ENCODE assay signal across 8 cellular contexts in genomic region chr19:38263696-38264485, GRCh38. TPM values are rescaled to one million over a fixed set of nuclear protein-coding genes. Genes with fewer than 3 reads are reported as not detected.
A peak's percentile ranks its signal among the peaks of the same experiment; 100 is the strongest.
DNase-seq lines count a peak whose midpoint lies in the region.

No MANE protein-coding gene starts in this region.

- DNase-seq in 8988T, result peak; percentile 84
- peak; percentile 53 for DNase-seq in GM19238 (ENCODE audit: insufficient read length, low spot score)
- DNase-seq in NCI-H2081 treated with DMSO at 0.1 percent for 48 hours (lab: John Stamatoyannopoulos, UW), result peak; percentile 68
- DNase-seq in activated CD4-positive, alpha-beta T cell treated with anti-CD3 and anti-CD28 coated beads, Interleukin-2, amount 50 U/mL, for 1 hour, result peak; percentile 77
- peak; percentile 78 for DNase-seq in effector CD8-positive, alpha-beta T cell (lab: John Stamatoyannopoulos, UW)
- peak; percentile 91 for DNase-seq in mucosa of gallbladder (ENCODE audit: low spot score)
- DNase-seq in stimulated activated CD8-positive, alpha-beta memory T cell treated with anti-CD3 and anti-CD28 coated beads, Interleukin-4, amount 100 ng/mL, for 48 hours, result peak; percentile 87
- DNase-seq in globus pallidus (ENCODE audit: low spot score), result no peak

RNA-seq across cellular contexts. Expression of gene SPINT2, which starts 0.5 kb away (rescaled TPM):
- total RNA-seq in mucosa of gallbladder, result 567 TPM

RNA-seq across cellular contexts. Expression of gene PPP1R14A, which starts 7.7 kb away (rescaled TPM):
- 180 TPM for total RNA-seq in mucosa of gallbladder

RNA-seq across cellular contexts. Expression of gene DPF1, which starts 39.9 kb away (rescaled TPM):
- total RNA-seq in mucosa of gallbladder, result 0.12 TPM

RNA-seq across cellular contexts. Expression of gene C19orf33, which starts 40.2 kb away (rescaled TPM):
- 77.7 TPM for total RNA-seq in mucosa of gallbladder

RNA-seq across cellular contexts. Expression of gene YIF1B, which starts 51.9 kb away (rescaled TPM):
- total RNA-seq in mucosa of gallbladder, result 31.6 TPM
